In genomic region chr2:218010838-218011616, GRCh38 we compare ENCODE assay signal across 1 cellular context.
TF ChIP-seq lines count a peak whose summit lies in the region.

No MANE protein-coding gene starts in this region.

TF ChIP-seq in HEK293, 187 proteins besides CTCF, POLR2A, EP300 and RAD21 (continued from another document and continues in another):
- TF ChIP-seq BCL6B (tag by site-specific recombination; IDR thresholded peaks at IDR 0.05) (no peak), PRDM2 (tag by site-specific recombination; IDR thresholded peaks at IDR 0.05; ENCODE audit: borderline replicate concordance) (no peak), GLI2 (tag by site-specific recombination; IDR thresholded peaks at IDR 0.05; ENCODE audit: borderline replicate concordance, low read depth) (no peak), ZNF600 (tag by site-specific recombination; IDR thresholded peaks at IDR 0.05) (no peak), ZNF521 (tag by site-specific recombination; IDR thresholded peaks at IDR 0.05) (no peak), REPIN1 (tag by site-specific recombination; IDR thresholded peaks at IDR 0.05; ENCODE audit: low read depth) (no peak), ZBTB6 (tag by site-specific recombination; IDR thresholded peaks at IDR 0.05) (no peak), ZNF211 (tag by site-specific recombination; IDR thresholded peaks at IDR 0.05; ENCODE audit: low read depth) (no peak), ZFHX2 (tag by site-specific recombination; conservative IDR thresholded peaks at IDR 0.05) (peak; percentile 56), ZNF423 (tag by site-specific recombination; IDR thresholded peaks at IDR 0.05) (0 out of 2 replicates have a peak, but pooled peaks have one; percentile 38), ZNF302 (tag by site-specific recombination; IDR thresholded peaks at IDR 0.05; ENCODE audit: low read depth) (no peak), ELK4 (IDR thresholded peaks at IDR 0.05; ENCODE audit: borderline replicate concordance, low read depth, low read length) (no peak), ZNF791 (tag by site-specific recombination; IDR thresholded peaks at IDR 0.05) (no peak), OSR2 (tag by site-specific recombination; IDR thresholded peaks at IDR 0.05) (no peak), KLF7 (tag by site-specific recombination; IDR thresholded peaks at IDR 0.05; ENCODE audit: borderline replicate concordance) (no peak), ZBTB7A (tag by site-specific recombination; IDR thresholded peaks at IDR 0.05; ENCODE audit: low read depth) (no peak), ZBTB44 (tag by site-specific recombination; IDR thresholded peaks at IDR 0.05) (no peak), ZNF324 (tag by site-specific recombination; IDR thresholded peaks at IDR 0.05) (no peak), HOXA7 (CRISPR knock-in tag; IDR thresholded peaks at IDR 0.05; ENCODE audit: borderline replicate concordance) (no peak), ZNF148 (tag by site-specific recombination; IDR thresholded peaks at IDR 0.05; ENCODE audit: borderline replicate concordance) (no peak), EGR2 (tag by site-specific recombination; IDR thresholded peaks at IDR 0.05; ENCODE audit: low read depth) (peak; percentile 37; the same call in 1 of the 2 replicates), ZNF362 (tag by site-specific recombination; IDR thresholded peaks at IDR 0.05) (no peak), ZNF133 (tag by site-specific recombination; IDR thresholded peaks at IDR 0.05) (no peak), ZNF747 (tag by site-specific recombination; IDR thresholded peaks at IDR 0.05) (no peak), ZNF704 (tag by site-specific recombination; IDR thresholded peaks at IDR 0.05) (no peak), ZNF341 (tag by site-specific recombination; IDR thresholded peaks at IDR 0.05; ENCODE audit: low read depth) (no peak), ZBTB17 (tag by site-specific recombination; IDR thresholded peaks at IDR 0.05) (no peak; the same call in 1 of the 2 replicates), GLIS2 (tag by site-specific recombination; IDR thresholded peaks at IDR 0.05) (peak; percentile 49; the same call in 1 of the 2 replicates), REST (tag by site-specific recombination; IDR thresholded peaks at IDR 0.05) (no peak), KLF1 (tag by site-specific recombination; IDR thresholded peaks at IDR 0.05) (no peak), ZBTB8A (tag by site-specific recombination; IDR thresholded peaks at IDR 0.05) (peak; percentile 10; the same call in 1 of the 2 replicates)
